Comparison of ENCODE assay signal across 7 cellular contexts in the genomic region with DNA sequence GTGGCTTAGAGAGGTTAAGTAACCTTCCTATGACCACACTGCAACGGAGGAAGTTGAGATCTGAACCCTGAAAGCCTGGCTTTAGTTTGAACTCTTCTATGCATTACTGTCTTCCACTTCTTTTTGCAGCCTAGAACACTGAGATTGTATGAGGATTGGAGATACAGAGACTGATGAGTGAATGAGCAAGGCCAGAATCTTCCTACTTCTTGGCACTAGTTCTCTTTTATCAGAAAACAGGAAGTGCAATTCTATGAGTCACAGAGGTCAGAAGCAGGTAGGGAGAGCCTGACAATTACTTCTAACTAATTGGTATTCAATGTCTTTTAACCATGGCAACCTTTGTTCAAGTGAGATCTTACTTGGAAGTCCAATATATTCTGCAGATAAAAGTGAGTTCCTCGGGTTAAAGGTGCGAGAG.
DNase-seq lines count a peak whose midpoint lies in the region; ATAC-seq and TF ChIP-seq lines count a peak whose summit lies in the region.

No MANE protein-coding gene starts in this region.

- H3K9me3 Mint-ChIP-seq in T-cell (peaks cover 0 to 3% (median 0%) of the 10 kb centered on the region in 3 donors), nephron progenitor cell (peaks cover 19% of the 10 kb centered on the region)

- no peaks in the 10 kb centered on the region for H3K36me3 Mint-ChIP-seq in T-cell
- no peaks in the 10 kb centered on the region for H3K36me3 Mint-ChIP-seq in nephron progenitor cell (ENCODE audit: low read depth)

- DNase-seq in T-cell (no peak), mucosa of gallbladder (ENCODE audit: low spot score) (no peak), nephron progenitor cell (no peak), putamen (ENCODE audit: low spot score) (no peak)

- TF ChIP-seq CTCF in neutrophil (IDR thresholded peaks at IDR 0.05) = no peak
- no peak for TF ChIP-seq CTCF in nephron progenitor cell (IDR thresholded peaks at IDR 0.05)

- CTCF ChIA-PET in T-cell (lab: Charles Lee) = no interaction called here

- peak overlapping the region; percentile 7 to 19 for H3K4me3 ChIP-seq in neutrophil (ENCODE audit: low read depth in 1 of 2, low read length in 1 of 2)

- no peaks in the 10 kb centered on the region for H3K27me3 ChIP-seq in neutrophil

- no peaks in the 10 kb centered on the region for H3K27me3 Mint-ChIP-seq in T-cell
- H3K27me3 Mint-ChIP-seq in nephron progenitor cell (ENCODE audit: low read depth, poor library complexity) = peaks cover 13% of the 10 kb centered on the region

- POLR2A ChIA-PET in T-cell (lab: Charles Lee) = no interaction called here

- H3K4me3 Mint-ChIP-seq in T-cell (no peak overlapping the region), nephron progenitor cell (no peak overlapping the region)

- H3K27ac ChIP-seq in neutrophil = peak overlapping the region; percentile 89

- H3K4me1 Mint-ChIP-seq in T-cell (peaks cover 11 to 21% (median 19%) of the 10 kb centered on the region in 3 donors), nephron progenitor cell (peaks cover 43% of the 10 kb centered on the region)

- ATAC-seq in GM18870 (IDR thresholded peaks at IDR 0.05; ENCODE audit: unreplicated experiment) (peak; percentile 60), HG03060 (IDR thresholded peaks at IDR 0.05; ENCODE audit: low read depth, unreplicated experiment) (peak; percentile 79), T-cell (replicated peaks in 1 of 4) (peak in 3 of 4 experiments; percentile 57 to 85 (median 83))

- peak overlapping the region; percentile 73 to 92 for H3K27ac Mint-ChIP-seq in T-cell
- no peak overlapping the region for H3K27ac Mint-ChIP-seq in nephron progenitor cell

- H3K4me1 ChIP-seq in neutrophil (ENCODE audit: control insufficient read depth in 1 of 2, insufficient read depth in 1 of 2, low read depth in 1 of 2, low read length in 1 of 2) = peaks cover 65 to 74% of the 10 kb centered on the region in 2 experiments

- H3K9me3 ChIP-seq in neutrophil = no peaks in the 10 kb centered on the region

- H3K36me3 ChIP-seq in neutrophil = no peaks in the 10 kb centered on the region
